8 cellular contexts compared by ENCODE assay signal in the genomic region with DNA sequence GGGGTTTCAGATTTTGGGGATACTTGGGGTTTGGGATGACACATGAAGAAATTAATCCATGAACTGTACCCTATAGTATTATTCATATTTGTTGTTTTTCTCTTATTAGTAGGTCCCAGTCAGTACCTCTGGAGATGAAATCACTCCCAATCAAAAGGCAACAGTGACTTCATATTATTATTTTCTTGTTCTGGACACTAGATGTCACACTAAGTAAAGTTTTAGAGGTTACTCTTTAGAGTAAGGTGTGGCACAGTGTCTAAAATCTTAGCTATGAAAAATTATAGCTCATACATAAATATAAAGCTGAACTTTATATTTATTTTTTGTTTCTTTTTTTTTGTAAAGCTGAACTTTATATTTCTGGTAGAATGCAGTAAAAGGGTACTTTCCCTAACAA. TPM values are rescaled to one million over a fixed set of nuclear protein-coding genes. Genes with fewer than 3 reads are reported as not detected.
DNase-seq lines count a peak whose midpoint lies in the region; ATAC-seq and TF ChIP-seq lines count a peak whose summit lies in the region.

No MANE protein-coding gene starts in this region.

- in situ Hi-C loops in G401 (cut with HindIII; ENCODE audit: low sequenced_read_pairs) (no loop called here), gastrocnemius medialis (cut with MboI; ENCODE audit: low sequenced_read_pairs in 4 of 4) (loop anchor here in 3 of 4 donors (5.0 to 10.0 kb wide), 2 partner anchors 212 to 235 kb away; no protein-coding TSS in a partner anchor)

- H3K4me3 ChIP-seq in fibroblast of pulmonary artery (replicated peaks; ENCODE audit: low read depth, low read length) (no peak overlapping the region), gastrocnemius medialis (no peak overlapping the region), thyroid gland (replicated peaks in 1 of 3) (no peak overlapping the region)

- intact Hi-C loops in gastrocnemius medialis (cut with DNase I; ENCODE audit: low total_unique reads) (loop anchor here (2.0 kb wide), 1 partner anchor 232 kb away; no protein-coding TSS in a partner anchor), thyroid gland (cut with DNase I) (no loop called here)

- H3K27ac ChIP-seq in gastrocnemius medialis (no peak overlapping the region), thyroid gland (no peak overlapping the region)

- H3K36me3 ChIP-seq in gastrocnemius medialis: peaks cover 2 to 23% of the 10 kb centered on the region in 2 donors
- H3K36me3 ChIP-seq in thyroid gland: peaks cover 20 to 27% of the 10 kb centered on the region in 2 donors

- peak; percentile 78 for DNase-seq in G401 (ENCODE audit: low spot score)
- peak; percentile 16 for DNase-seq in RPMI7951 (ENCODE audit: low read depth)
- DNase-seq in fibroblast of pulmonary artery (ENCODE audit: low read depth): peak; percentile 45
- DNase-seq in gastrocnemius medialis: no peak
- DNase-seq in activated T-cell treated with anti-CD3 and anti-CD28 coated beads for 4 hours: no peak
- DNase-seq in thyroid gland: no peak

- no peaks in the 10 kb centered on the region for H3K27me3 ChIP-seq in gastrocnemius medialis
- H3K27me3 ChIP-seq in thyroid gland: no peaks in the 10 kb centered on the region

- TF ChIP-seq CTCF in fibroblast of pulmonary artery (IDR thresholded peaks at IDR 0.05; ENCODE audit: low read length, missing control alignments): peak; percentile 15
- TF ChIP-seq CTCF in gastrocnemius medialis (IDR thresholded peaks at IDR 0.05 in 4 of 5, conservative IDR thresholded peaks at IDR 0.05 in 1 of 5): peak in 3 of 5 experiments; percentile 21 to 36 (median 25)
- peak in 3 of 6 experiments; percentile 12 to 27 (median 17) for TF ChIP-seq CTCF in thyroid gland (IDR thresholded peaks at IDR 0.05)

- ATAC-seq in HG03565 (IDR thresholded peaks at IDR 0.05; ENCODE audit: unreplicated experiment) (peak; percentile 46), gastrocnemius medialis (peak in 1 of 2 donors; percentile 62), GM19324 (IDR thresholded peaks at IDR 0.05; ENCODE audit: low FRiP score, unreplicated experiment) (no peak)

- no peaks in the 10 kb centered on the region for H3K9me3 ChIP-seq in gastrocnemius medialis
- no peaks in the 10 kb centered on the region for H3K9me3 ChIP-seq in thyroid gland

- TF ChIP-seq POLR2A in gastrocnemius medialis (IDR thresholded peaks at IDR 0.05): no peak
- TF ChIP-seq POLR2A in thyroid gland (IDR thresholded peaks at IDR 0.05): no peak

- no peaks in the 10 kb centered on the region for H3K4me1 ChIP-seq in gastrocnemius medialis
- no peaks in the 10 kb centered on the region for H3K4me1 ChIP-seq in thyroid gland

RNA-seq across cellular contexts. Expression of a gene that starts 35.1 kb away (rescaled TPM):
- total RNA-seq in G401 (2014; rRNA removed; shearing (Covaris generic)): 8.7 and 9.2 TPM in 2 replicates
- total RNA-seq in RPMI7951 (2014; rRNA removed; shearing (Covaris generic)): 150 and 162 TPM in 2 replicates
- 10 to 100 TPM; 23.2 to 47.5 (median 27.4) TPM for total RNA-seq in gastrocnemius medialis
- 100 to 1,000 TPM in 3 of 4 donors, 10 to 100 TPM in 1; 80.1 to 144 (median 110) TPM for total RNA-seq in thyroid gland

RNA-seq across cellular contexts. Expression of a gene that starts 46.1 kb away (rescaled TPM):
- 0.03 TPM in 1 of 2 replicates, not detected in the other for total RNA-seq in G401 (2014; rRNA removed; shearing (Covaris generic))
- total RNA-seq in RPMI7951 (2014; rRNA removed; shearing (Covaris generic)): 2.8 and 4.0 TPM in 2 replicates
- total RNA-seq in gastrocnemius medialis (under 1 TPM; 0.29 to 0.75 (median 0.48) TPM), thyroid gland (1 to 10 TPM; 1.4 to 3.0 (median 1.8) TPM)

Comparison
In these comparisons a context has a peak if more than half of its experiments do, and no peak if none do; other contexts are left out.
1. DNase-seq: peak in G401 (single experiment), RPMI7951 (single experiment) and fibroblast of pulmonary artery (single experiment); none in gastrocnemius medialis (0 of 2), activated T-cell treated with anti-CD3 and anti-CD28 coated beads for 4 hours (single experiment) and thyroid gland (0 of 2).